In genomic region chr5:158640581-158640980, GRCh38 we compare ENCODE assay signal across 1 cellular context.
TF ChIP-seq lines count a peak whose summit lies in the region.

No MANE protein-coding gene starts in this region.

TF ChIP-seq in SK-N-SH treated with all-trans-retinoic acid at 6 μM for 48 hours, 23 proteins besides CTCF, POLR2A, EP300 and RAD21 (continued from another document):
- no peak for TF ChIP-seq CREB5 (CRISPR knock-in tag; IDR thresholded peaks at IDR 0.05; ENCODE audit: low read depth)
